Comparison of ENCODE assay signal across 14 cellular contexts in genomic region chr4:76947369-76947768, GRCh38. TPM values are rescaled to one million over a fixed set of nuclear protein-coding genes. Genes with fewer than 3 reads are reported as not detected.
DNase-seq lines count a peak whose midpoint lies in the region; ATAC-seq and TF ChIP-seq lines count a peak whose summit lies in the region.
"Had no signal": no experiment of that assay in that cellular context is flagged by ENCODE, and none has a peak within 500 bp of the region (broad histone marks: within the 10 kb centered on the region; RNA-seq: fewer than 3 reads in every experiment).

No MANE protein-coding gene starts in this region.

- H3K4me3 Mint-ChIP-seq in endothelial cell (ENCODE audit: unreplicated experiment) = peak overlapping the region; percentile 53
- no peak overlapping the region; the same call in 1 of the 2 replicates for H3K4me3 Mint-ChIP-seq in WTC11
- H3K4me3 Mint-ChIP-seq: activated CD8-positive, alpha-beta memory T cell treated with anti-CD3 and anti-CD28 coated beads, Interleukin-2, amount 10 ng/mL, durations not matched to agents 7 days and 5 days; activated naive CD4-positive, alpha-beta T cell treated with anti-CD3 and anti-CD28 coated beads, Interleukin-2, amount 50 U/mL, for 24 hours had no signal

- no peak for ATAC-seq in WTC11
- ATAC-seq: activated CD8-positive, alpha-beta memory T cell treated with anti-CD3 and anti-CD28 coated beads, Interleukin-2, amount 10 ng/mL, durations not matched to agents 7 days and 5 days had no signal

- H3K36me3 Mint-ChIP-seq in endothelial cell (ENCODE audit: low read depth, unreplicated experiment) (peaks cover 7% of the 10 kb centered on the region), WTC11 (peaks cover 5% of the 10 kb centered on the region)
- H3K36me3 Mint-ChIP-seq: activated naive CD4-positive, alpha-beta T cell treated with anti-CD3 and anti-CD28 coated beads, Interleukin-2, amount 50 U/mL, for 24 hours had no signal

- H3K4me1 ChIP-seq in ES-I3 (ENCODE audit: insufficient read depth, low read length) (peaks cover 3% of the 10 kb centered on the region; the same call in 1 of the 2 replicates), SJSA1 (replicated peaks) (peaks cover 34% of the 10 kb centered on the region), osteoblast (ENCODE audit: insufficient read depth, low read length) (peaks cover 44% of the 10 kb centered on the region)

- H3K27me3 ChIP-seq in SJSA1 (replicated peaks) (no peaks in the 10 kb centered on the region), osteoblast (ENCODE audit: insufficient read depth, low read length) (no peaks in the 10 kb centered on the region)

- H3K36me3 ChIP-seq in ES-I3 (ENCODE audit: insufficient read depth, low read length) (no peaks in the 10 kb centered on the region), SJSA1 (peaks cover 73% of the 10 kb centered on the region), osteoblast (ENCODE audit: insufficient read depth, low read length) (peaks cover under 1% of the 10 kb centered on the region)

- H3K4me3 ChIP-seq in SJSA1 (peak overlapping the region; percentile 92; the same call in 1 of the 2 replicates), osteoblast (ENCODE audit: insufficient read depth, low read length) (peak overlapping the region; percentile 35)
- H3K4me3 ChIP-seq: skin epidermis had no signal

- H3K27me3 Mint-ChIP-seq in endothelial cell (ENCODE audit: unreplicated experiment) (peaks cover 7% of the 10 kb centered on the region), WTC11 (ENCODE audit: low read depth) (peaks cover 12% of the 10 kb centered on the region)

- TF ChIP-seq CTCF in endothelial cell (IDR thresholded peaks at IDR 0.05; ENCODE audit: unreplicated experiment) = no peak
- TF ChIP-seq CTCF in osteoblast (IDR thresholded peaks at IDR 0.05; ENCODE audit: extremely low read depth, low read depth, low read length) = no peak
- TF ChIP-seq CTCF in WTC11 (IDR thresholded peaks at IDR 0.05) = no peak

- peak overlapping the region; percentile 93; the same call in 1 of the 2 replicates for H3K9ac ChIP-seq in ES-I3 (ENCODE audit: low read depth, low read length)

- H2AFZ ChIP-seq in osteoblast (ENCODE audit: low read length) = no peak overlapping the region

- no peaks in the 10 kb centered on the region for H3K9me3 Mint-ChIP-seq in endothelial cell (ENCODE audit: unreplicated experiment)
- no peaks in the 10 kb centered on the region for H3K9me3 Mint-ChIP-seq in WTC11
- H3K9me3 Mint-ChIP-seq: activated naive CD4-positive, alpha-beta T cell treated with anti-CD3 and anti-CD28 coated beads, Interleukin-2, amount 50 U/mL, for 24 hours had no signal

- H3K9me3 ChIP-seq in ES-I3 (ENCODE audit: control insufficient read depth, insufficient read depth, low read length) = no peaks in the 10 kb centered on the region
- H3K9me3 ChIP-seq in SJSA1 (replicated peaks) = no peaks in the 10 kb centered on the region; the same call in 1 of the 2 replicates
- H3K9me3 ChIP-seq in osteoblast (ENCODE audit: low read depth, low read length) = no peaks in the 10 kb centered on the region

- CTCF ChIA-PET in WTC11 (lab: Charles Lee) = interaction anchor here (1.0 kb wide), 1 partner anchor 50 kb away, joined by 5 read pairs; the partner anchor contains the start of gene SOWAHB

- H3K27ac Mint-ChIP-seq in endothelial cell (ENCODE audit: unreplicated experiment) (no peak overlapping the region), WTC11 (no peak overlapping the region)
- H3K27ac Mint-ChIP-seq: activated CD8-positive, alpha-beta memory T cell treated with anti-CD3 and anti-CD28 coated beads, Interleukin-2, amount 10 ng/mL, durations not matched to agents 7 days and 5 days; activated naive CD4-positive, alpha-beta T cell treated with anti-CD3 and anti-CD28 coated beads, Interleukin-2, amount 50 U/mL, for 24 hours had no signal

- H3K4me2 ChIP-seq in osteoblast (ENCODE audit: insufficient read depth, low read length) = peak overlapping the region; percentile 96

- H3K4me1 Mint-ChIP-seq in endothelial cell (ENCODE audit: unreplicated experiment) (peaks cover 22% of the 10 kb centered on the region), WTC11 (peaks cover 25% of the 10 kb centered on the region)

- no peak overlapping the region for H3K27ac ChIP-seq in SJSA1
- no peak overlapping the region for H3K27ac ChIP-seq in osteoblast (ENCODE audit: low read depth, low read length)

- POLR2A ChIA-PET in WTC11 (lab: Charles Lee) = no interaction called here

- H4K20me1 ChIP-seq in osteoblast (ENCODE audit: insufficient read depth, low read length) = peaks cover 34% of the 10 kb centered on the region

- no peak for DNase-seq in SJSA1 (ENCODE audit: low read depth in 1 of 2, low spot score in 2 of 2)
- no peak for DNase-seq in endothelial cell (ENCODE audit: low spot score)
- peak; percentile 80 for DNase-seq in osteoblast (ENCODE audit: insufficient read length, low spot score, missing footprints)
- no peak for DNase-seq in activated naive CD4-positive, alpha-beta T cell treated with Interleukin-2 at 50 U/mL for 16 hours
- DNase-seq in NCI-H2227 treated with DMSO at 0.1 percent for 48 hours (lab: John Stamatoyannopoulos, UW) = no peak
- DNase-seq in WTC11 (ENCODE audit: low spot score) = no peak
- DNase-seq in middle frontal gyrus (ENCODE audit: extremely low spot score, low spot score) = no peak
- DNase-seq: activated CD8-positive, alpha-beta memory T cell treated with anti-CD3 and anti-CD28 coated beads, Interleukin-2, amount 10 ng/mL, durations not matched to agents 7 days and 5 days; cortex of kidney; T1000 had no signal

- H3K79me2 ChIP-seq in osteoblast (ENCODE audit: insufficient read depth, low read length) = peaks cover 61% of the 10 kb centered on the region

TF ChIP-seq in WTC11, 78 proteins besides CTCF, POLR2A, EP300 and RAD21 (continues in another document):
- no peak for TF ChIP-seq ATF3 (CRISPR knock-in tag; conservative IDR thresholded peaks at IDR 0.05)
- no peak for TF ChIP-seq HMGA2 (CRISPR knock-in tag; IDR thresholded peaks at IDR 0.05)
- no peak for TF ChIP-seq ZNF121 (CRISPR knock-in tag; IDR thresholded peaks at IDR 0.05)
- TF ChIP-seq, protein P1, sequence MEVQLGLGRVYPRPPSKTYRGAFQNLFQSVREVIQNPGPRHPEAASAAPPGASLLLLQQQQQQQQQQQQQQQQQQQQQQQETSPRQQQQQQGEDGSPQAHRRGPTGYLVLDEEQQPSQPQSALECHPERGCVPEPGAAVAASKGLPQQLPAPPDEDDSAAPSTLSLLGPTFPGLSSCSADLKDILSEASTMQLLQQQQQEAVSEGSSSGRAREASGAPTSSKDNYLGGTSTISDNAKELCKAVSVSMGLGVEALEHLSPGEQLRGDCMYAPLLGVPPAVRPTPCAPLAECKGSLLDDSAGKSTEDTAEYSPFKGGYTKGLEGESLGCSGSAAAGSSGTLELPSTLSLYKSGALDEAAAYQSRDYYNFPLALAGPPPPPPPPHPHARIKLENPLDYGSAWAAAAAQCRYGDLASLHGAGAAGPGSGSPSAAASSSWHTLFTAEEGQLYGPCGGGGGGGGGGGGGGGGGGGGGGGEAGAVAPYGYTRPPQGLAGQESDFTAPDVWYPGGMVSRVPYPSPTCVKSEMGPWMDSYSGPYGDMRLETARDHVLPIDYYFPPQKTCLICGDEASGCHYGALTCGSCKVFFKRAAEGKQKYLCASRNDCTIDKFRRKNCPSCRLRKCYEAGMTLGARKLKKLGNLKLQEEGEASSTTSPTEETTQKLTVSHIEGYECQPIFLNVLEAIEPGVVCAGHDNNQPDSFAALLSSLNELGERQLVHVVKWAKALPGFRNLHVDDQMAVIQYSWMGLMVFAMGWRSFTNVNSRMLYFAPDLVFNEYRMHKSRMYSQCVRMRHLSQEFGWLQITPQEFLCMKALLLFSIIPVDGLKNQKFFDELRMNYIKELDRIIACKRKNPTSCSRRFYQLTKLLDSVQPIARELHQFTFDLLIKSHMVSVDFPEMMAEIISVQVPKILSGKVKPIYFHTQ (CRISPR knock-in tag; IDR thresholded peaks at IDR 0.05) = no peak
- no peak for TF ChIP-seq PRRX2 (CRISPR knock-in tag; IDR thresholded peaks at IDR 0.05)
- TF ChIP-seq E2F5 (CRISPR knock-in tag; IDR thresholded peaks at IDR 0.05) = no peak
- no peak for TF ChIP-seq IRF1 (CRISPR knock-in tag; IDR thresholded peaks at IDR 0.05)
- TF ChIP-seq NFATC4 (CRISPR knock-in tag; IDR thresholded peaks at IDR 0.05) = no peak
- TF ChIP-seq ATF1 (CRISPR knock-in tag; IDR thresholded peaks at IDR 0.05) = no peak

RNA-seq across cellular contexts. Expression of gene SEPTIN11, which starts 2.2 kb away (rescaled TPM):
- total RNA-seq in SJSA1 (2014; rRNA removed; shearing (Covaris generic)) = 255 and 283 TPM in 2 replicates
- total RNA-seq in endothelial cell (ENCODE audit: unreplicated experiment) (331 TPM), osteoblast (456 and 473 TPM in 2 replicates), WTC11 (2021) (99.8 to 125 TPM (median 103 TPM) in 3 replicates)

RNA-seq across cellular contexts. Expression of gene SOWAHB, which starts 49.4 kb away (rescaled TPM):
- not detected in 2 replicates for total RNA-seq in SJSA1 (2014; rRNA removed; shearing (Covaris generic))
- total RNA-seq in endothelial cell (ENCODE audit: unreplicated experiment) = 5.0 TPM
- total RNA-seq in osteoblast = under 0.01 TPM in 2 replicates
- 1.3 to 1.6 TPM (median 1.5 TPM) in 3 replicates for total RNA-seq in WTC11 (2021)
- total RNA-seq: activated CD8-positive, alpha-beta memory T cell treated with anti-CD3 and anti-CD28 coated beads, Interleukin-2, amount 10 ng/mL, durations not matched to agents 7 days and 5 days; glomerular endothelial cell had no signal
